15 cellular contexts compared by ENCODE assay signal in genomic region chr5:74243634-74244033, GRCh38.
A peak's percentile ranks its signal among the peaks of the same experiment; 100 is the strongest.
DNase-seq lines count a peak whose midpoint lies in the region; ATAC-seq and TF ChIP-seq lines count a peak whose summit lies in the region.
"Had no signal": no experiment of that assay in that cellular context is flagged by ENCODE, and none has a peak within 500 bp of the region (broad histone marks: within the 10 kb centered on the region; RNA-seq: fewer than 3 reads in every experiment).

No MANE protein-coding gene starts in this region.

- no peaks in the 10 kb centered on the region for H3K9me2 ChIP-seq in GM23248 (ENCODE audit: insufficient read depth)

- no peaks in the 10 kb centered on the region for H3K9me3 ChIP-seq in GM23248 (ENCODE audit: low read depth)
- H3K9me3 ChIP-seq: mucosa of descending colon had no signal

- in situ Hi-C loops in GM23248 (cut with MboI), result no loop called here

- H3K4me1 ChIP-seq in GM23248 (ENCODE audit: insufficient read depth), result peaks cover 14% of the 10 kb centered on the region

- H4K20me1 ChIP-seq in GM23248 (ENCODE audit: insufficient read depth), result no peaks in the 10 kb centered on the region

- H3F3A ChIP-seq in GM23248 (ENCODE audit: insufficient read depth), result peaks cover 4% of the 10 kb centered on the region; the same call in 1 of the 2 replicates

- no peaks in the 10 kb centered on the region for H3K79me2 ChIP-seq in GM23248 (ENCODE audit: insufficient read depth)

- H3K27ac ChIP-seq in GM23248, result no peak overlapping the region

- H2AFZ ChIP-seq in GM23248, result no peak overlapping the region

- no peak overlapping the region for H3K4me3 ChIP-seq in GM23248
- H3K4me3 ChIP-seq: mucosa of descending colon had no signal

- H3K4me2 ChIP-seq in GM23248 (ENCODE audit: unreplicated experiment), result no peak overlapping the region

- peak; percentile 42 for DNase-seq in DMS 273 treated with DMSO at 0.1 percent for 48 hours (lab: John Stamatoyannopoulos, UW)
- DNase-seq in LHCN-M2 (ENCODE audit: low read depth), result peak; percentile 67
- DNase-seq in foreskin melanocyte, result peak; percentile 24
- DNase-seq in amygdala (lab: John Stamatoyannopoulos, UW), result no peak
- no peak for DNase-seq in T1000 (lab: John Stamatoyannopoulos, UW)
- DNase-seq in GM23248, result no peak
- DNase-seq in stimulated activated CD4-positive, alpha-beta T cell treated with anti-CD3 and anti-CD28 coated beads, Interleukin-4, amount 100 ng/mL, for 4 hours, result no peak
- DNase-seq: anterior cingulate cortex; CD8-positive, alpha-beta memory T cell; hippocampal formation; mucosa of descending colon; NCI-H1048; NCI-H524 treated with DMSO at 0.1 percent for 48 hours; stimulated activated naive CD4-positive, alpha-beta T cell had no signal

- WGBS in GM23248 (ENCODE audit: low coverage in 1 of 2, low lambda C conversion rate in 2 of 2, missing lambda C conversion rate in 2 of 2), 2 experiments, result 87 to 94% methylated on average over 2 of the region's 2 CpGs

- no peaks in the 10 kb centered on the region for H3K27me3 ChIP-seq in GM23248 (replicated peaks; ENCODE audit: insufficient read depth)

- no peak overlapping the region for H3K9ac ChIP-seq in GM23248

- peak; percentile 63; the same call in 1 of the 3 replicates for ATAC-seq in SK-N-SH treated with all-trans-retinoic acid at 6 μM for 48 hours
- ATAC-seq: mucosa of descending colon had no signal

- no peaks in the 10 kb centered on the region for H3K36me3 ChIP-seq in GM23248 (ENCODE audit: low read depth)

TF ChIP-seq in SK-N-SH treated with all-trans-retinoic acid at 6 μM for 48 hours, 23 proteins besides CTCF, POLR2A, EP300 and RAD21:
- TF ChIP-seq BACH2 (CRISPR knock-in tag; IDR thresholded peaks at IDR 0.05; ENCODE audit: borderline replicate concordance), result no peak
- no peak for TF ChIP-seq ZFP30 (CRISPR knock-in tag; IDR thresholded peaks at IDR 0.05)
- TF ChIP-seq, protein P1, sequence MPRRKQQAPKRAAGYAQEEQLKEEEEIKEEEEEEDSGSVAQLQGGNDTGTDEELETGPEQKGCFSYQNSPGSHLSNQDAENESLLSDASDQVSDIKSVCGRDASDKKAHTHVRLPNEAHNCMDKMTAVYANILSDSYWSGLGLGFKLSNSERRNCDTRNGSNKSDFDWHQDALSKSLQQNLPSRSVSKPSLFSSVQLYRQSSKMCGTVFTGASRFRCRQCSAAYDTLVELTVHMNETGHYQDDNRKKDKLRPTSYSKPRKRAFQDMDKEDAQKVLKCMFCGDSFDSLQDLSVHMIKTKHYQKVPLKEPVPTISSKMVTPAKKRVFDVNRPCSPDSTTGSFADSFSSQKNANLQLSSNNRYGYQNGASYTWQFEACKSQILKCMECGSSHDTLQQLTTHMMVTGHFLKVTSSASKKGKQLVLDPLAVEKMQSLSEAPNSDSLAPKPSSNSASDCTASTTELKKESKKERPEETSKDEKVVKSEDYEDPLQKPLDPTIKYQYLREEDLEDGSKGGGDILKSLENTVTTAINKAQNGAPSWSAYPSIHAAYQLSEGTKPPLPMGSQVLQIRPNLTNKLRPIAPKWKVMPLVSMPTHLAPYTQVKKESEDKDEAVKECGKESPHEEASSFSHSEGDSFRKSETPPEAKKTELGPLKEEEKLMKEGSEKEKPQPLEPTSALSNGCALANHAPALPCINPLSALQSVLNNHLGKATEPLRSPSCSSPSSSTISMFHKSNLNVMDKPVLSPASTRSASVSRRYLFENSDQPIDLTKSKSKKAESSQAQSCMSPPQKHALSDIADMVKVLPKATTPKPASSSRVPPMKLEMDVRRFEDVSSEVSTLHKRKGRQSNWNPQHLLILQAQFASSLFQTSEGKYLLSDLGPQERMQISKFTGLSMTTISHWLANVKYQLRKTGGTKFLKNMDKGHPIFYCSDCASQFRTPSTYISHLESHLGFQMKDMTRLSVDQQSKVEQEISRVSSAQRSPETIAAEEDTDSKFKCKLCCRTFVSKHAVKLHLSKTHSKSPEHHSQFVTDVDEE (CRISPR knock-in tag; IDR thresholded peaks at IDR 0.05), result no peak
- no peak for TF ChIP-seq PPARA (CRISPR knock-in tag; IDR thresholded peaks at IDR 0.05; ENCODE audit: borderline replicate concordance)
- TF ChIP-seq, protein P2, sequence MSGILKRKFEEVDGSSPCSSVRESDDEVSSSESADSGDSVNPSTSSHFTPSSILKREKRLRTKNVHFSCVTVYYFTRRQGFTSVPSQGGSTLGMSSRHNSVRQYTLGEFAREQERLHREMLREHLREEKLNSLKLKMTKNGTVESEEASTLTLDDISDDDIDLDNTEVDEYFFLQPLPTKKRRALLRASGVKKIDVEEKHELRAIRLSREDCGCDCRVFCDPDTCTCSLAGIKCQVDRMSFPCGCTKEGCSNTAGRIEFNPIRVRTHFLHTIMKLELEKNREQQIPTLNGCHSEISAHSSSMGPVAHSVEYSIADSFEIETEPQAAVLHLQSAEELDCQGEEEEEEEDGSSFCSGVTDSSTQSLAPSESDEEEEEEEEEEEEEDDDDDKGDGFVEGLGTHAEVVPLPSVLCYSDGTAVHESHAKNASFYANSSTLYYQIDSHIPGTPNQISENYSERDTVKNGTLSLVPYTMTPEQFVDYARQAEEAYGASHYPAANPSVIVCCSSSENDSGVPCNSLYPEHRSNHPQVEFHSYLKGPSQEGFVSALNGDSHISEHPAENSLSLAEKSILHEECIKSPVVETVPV (CRISPR knock-in tag; IDR thresholded peaks at IDR 0.05), result no peak
- no peak for TF ChIP-seq ZNF8 (CRISPR knock-in tag; IDR thresholded peaks at IDR 0.05)
- no peak for TF ChIP-seq ZNF70 (CRISPR knock-in tag; IDR thresholded peaks at IDR 0.05)
- no peak for TF ChIP-seq ZFP3 (CRISPR knock-in tag; IDR thresholded peaks at IDR 0.05)
- no peak for TF ChIP-seq GLIS3 (CRISPR knock-in tag; IDR thresholded peaks at IDR 0.05)
- TF ChIP-seq TCF4 (CRISPR knock-in tag; IDR thresholded peaks at IDR 0.05; ENCODE audit: borderline replicate concordance), result no peak
- TF ChIP-seq CSDC2 (CRISPR knock-in tag; IDR thresholded peaks at IDR 0.05), result no peak
- no peak for TF ChIP-seq SNAI2 (CRISPR knock-in tag; IDR thresholded peaks at IDR 0.05)

Comparison
In these comparisons a context has a peak if more than half of its experiments do, and no peak if none do; other contexts are left out.
1. DNase-seq: peak in DMS 273 treated with DMSO at 0.1 percent for 48 hours (single experiment), LHCN-M2 (single experiment) and foreskin melanocyte (single experiment); none in amygdala (0 of 56), T1000 (single experiment), GM23248 (single experiment) and stimulated activated CD4-positive, alpha-beta T cell treated with anti-CD3 and anti-CD28 coated beads, Interleukin-4, amount 100 ng/mL, for 4 hours (0 of 2).